13 cellular contexts compared by ENCODE assay signal in genomic region chr19:49486232-49486631, GRCh38. TPM values are rescaled to one million over a fixed set of nuclear protein-coding genes. Genes with fewer than 3 reads are reported as not detected.
A peak's percentile ranks its signal among the peaks of the same experiment; 100 is the strongest.
DNase-seq lines count a peak whose midpoint lies in the region; ATAC-seq and TF ChIP-seq lines count a peak whose summit lies in the region.
"Had no signal": no experiment of that assay in that cellular context is flagged by ENCODE, and none has a peak within 500 bp of the region (broad histone marks: within the 10 kb centered on the region; RNA-seq: fewer than 3 reads in every experiment).

No MANE protein-coding gene starts in this region.

- no peak overlapping the region for H3K4ac ChIP-seq in H9 (ENCODE audit: low read depth, low read length)

- no peak overlapping the region for H2BK5ac ChIP-seq in H9 (ENCODE audit: insufficient read length, low read length)

- peaks cover 13% of the 10 kb centered on the region for H3K23me2 ChIP-seq in H9 (ENCODE audit: insufficient read length, low read depth, low read length, poor library complexity, severe bottlenecking)

- in situ Hi-C loops in KBM-7 (cut with MboI; ENCODE audit: low pct_unique_long_range_greater_than_20kb, low sequenced_read_pairs), result no loop called here

- H2AFZ ChIP-seq in H9 (ENCODE audit: low read length), result no peak overlapping the region

- no peak overlapping the region for H4K8ac ChIP-seq in H9 (replicated peaks; ENCODE audit: insufficient read length, low read depth, low read length)

- H3K4me1 ChIP-seq in CD4-positive, CD25-positive, alpha-beta regulatory T cell (ENCODE audit: control insufficient read depth, insufficient read depth, low read length, poor library complexity, severe bottlenecking), result peaks cover 38% of the 10 kb centered on the region
- H3K4me1 ChIP-seq in H9 (ENCODE audit: insufficient read depth, low read length), result no peaks in the 10 kb centered on the region

- H3K56ac ChIP-seq in H9 (ENCODE audit: insufficient read length, low read depth, low read length), result no peak overlapping the region

- H2BK12ac ChIP-seq in H9 (ENCODE audit: insufficient read length, low read depth, low read length), result no peak overlapping the region

- no peak overlapping the region for H3K14ac ChIP-seq in H9 (ENCODE audit: insufficient read depth, low read length)

- no peaks in the 10 kb centered on the region for H4K20me1 ChIP-seq in H9 (ENCODE audit: control insufficient read depth, insufficient read depth, insufficient read length)

- ATAC-seq in CD4-positive, CD25-positive, alpha-beta regulatory T cell (ENCODE audit: low read depth in 2 of 2), result no peak
- ATAC-seq in HG02852 (IDR thresholded peaks at IDR 0.05; ENCODE audit: unreplicated experiment) (no peak), HG03280 (IDR thresholded peaks at IDR 0.05; ENCODE audit: unreplicated experiment) (no peak)

- H3K4me1 Mint-ChIP-seq in CD4-positive, CD25-positive, alpha-beta regulatory T cell, result peaks cover 0 to 58% (median 28%) of the 10 kb centered on the region in 4 donors
- H3K4me1 Mint-ChIP-seq in H9, result peaks cover 13 to 20% of the 10 kb centered on the region in 2 experiments
- H3K4me1 Mint-ChIP-seq in activated naive CD8-positive, alpha-beta T cell treated with anti-CD3 and anti-CD28 coated beads for 36 hours, result peaks cover 32% of the 10 kb centered on the region
- H3K4me1 Mint-ChIP-seq in nephron, result peaks cover 20% of the 10 kb centered on the region

- no peak for DNase-seq in CD4-positive, CD25-positive, alpha-beta regulatory T cell
- DNase-seq in H9, result peak; percentile 21
- no peak for DNase-seq in activated naive CD8-positive, alpha-beta T cell treated with anti-CD3 and anti-CD28 coated beads for 36 hours
- no peak for DNase-seq in nucleus accumbens (lab: John Stamatoyannopoulos, UW)
- DNase-seq in KBM-7, result no peak
- DNase-seq: activated CD8-positive, alpha-beta memory T cell treated with anti-CD3 and anti-CD28 coated beads for 24 hours; H7; NCI-H774 had no signal

- no peak overlapping the region for H3K4me2 ChIP-seq in H9 (ENCODE audit: insufficient read depth, insufficient read length, low read length)

- no peaks in the 10 kb centered on the region for H3K27me3 Mint-ChIP-seq in CD4-positive, CD25-positive, alpha-beta regulatory T cell
- H3K27me3 Mint-ChIP-seq in H9 (ENCODE audit: low read depth) (peaks cover 11% of the 10 kb centered on the region; the same call in 1 of the 2 replicates), nephron (ENCODE audit: low read depth) (no peaks in the 10 kb centered on the region)
- peaks cover 23% of the 10 kb centered on the region for H3K27me3 Mint-ChIP-seq in activated naive CD8-positive, alpha-beta T cell treated with anti-CD3 and anti-CD28 coated beads for 36 hours

- H3K4me3 ChIP-seq in CD4-positive, CD25-positive, alpha-beta regulatory T cell (ENCODE audit: low read depth, low read length), result no peak overlapping the region
- H3K4me3 ChIP-seq: prostate gland had no signal

- H3K36me3 Mint-ChIP-seq in CD4-positive, CD25-positive, alpha-beta regulatory T cell, result peaks cover 34% of the 10 kb centered on the region
- H3K36me3 Mint-ChIP-seq in H9 (ENCODE audit: insufficient read depth in 1 of 3, low read depth in 3 of 3) (peaks cover 38% of the 10 kb centered on the region in 3 experiments), nephron (ENCODE audit: low read depth) (peaks cover 31% of the 10 kb centered on the region)
- H3K36me3 Mint-ChIP-seq in activated naive CD8-positive, alpha-beta T cell treated with anti-CD3 and anti-CD28 coated beads for 36 hours, result peaks cover 52% of the 10 kb centered on the region

- H3K9ac ChIP-seq in H9 (ENCODE audit: extremely low read depth, insufficient read length, low read length), result no peak overlapping the region

- H4K5ac ChIP-seq in H9 (ENCODE audit: insufficient read length, low read depth, low read length), result no peak overlapping the region

- no peak overlapping the region for H2BK120ac ChIP-seq in H9 (ENCODE audit: low read depth, low read length, poor library complexity, severe bottlenecking)

- peaks cover 61% of the 10 kb centered on the region for H3K36me3 ChIP-seq in CD4-positive, CD25-positive, alpha-beta regulatory T cell (ENCODE audit: control insufficient read depth, insufficient read depth, low read length)

- no peak overlapping the region for H3T11ph ChIP-seq in H9 (ENCODE audit: low read length)

- H3K27ac Mint-ChIP-seq in CD4-positive, CD25-positive, alpha-beta regulatory T cell, result peak overlapping the region; percentile 57 to 98 (median 80)
- H3K27ac Mint-ChIP-seq in H9, result peak overlapping the region; percentile 51 to 61 (median 59); a peak in 4 of 7 replicates
- peak overlapping the region; percentile 83 for H3K27ac Mint-ChIP-seq in activated naive CD8-positive, alpha-beta T cell treated with anti-CD3 and anti-CD28 coated beads for 36 hours
- peak overlapping the region; percentile 51 to 78 (median 56) for H3K27ac Mint-ChIP-seq in nephron

- no peaks in the 10 kb centered on the region for H3K79me1 ChIP-seq in H9 (ENCODE audit: insufficient read depth, low read depth, low read length, poor library complexity, severe bottlenecking)

- H3K4me3 Mint-ChIP-seq in CD4-positive, CD25-positive, alpha-beta regulatory T cell, result peak overlapping the region in 1 of 4 donors; percentile 93
- H3K4me3 Mint-ChIP-seq in H9 (no peak overlapping the region), nephron (peak overlapping the region in 2 of 3 experiments; percentile 41 to 56)
- peak overlapping the region; percentile 43 for H3K4me3 Mint-ChIP-seq in activated naive CD8-positive, alpha-beta T cell treated with anti-CD3 and anti-CD28 coated beads for 36 hours

- no peak overlapping the region for H4K91ac ChIP-seq in H9 (ENCODE audit: insufficient read length, low read depth, low read length)

- H3K9me3 Mint-ChIP-seq in CD4-positive, CD25-positive, alpha-beta regulatory T cell, result peaks cover 0 to 1% (median 0%) of the 10 kb centered on the region in 7 donors
- H3K9me3 Mint-ChIP-seq in H9 (peaks cover 12 to 14% of the 10 kb centered on the region in 2 experiments; a peak in 4 of 5 replicates), nephron (no peaks in the 10 kb centered on the region)
- peaks cover 2% of the 10 kb centered on the region for H3K9me3 Mint-ChIP-seq in activated naive CD8-positive, alpha-beta T cell treated with anti-CD3 and anti-CD28 coated beads for 36 hours

- H3K9me3 ChIP-seq in CD4-positive, CD25-positive, alpha-beta regulatory T cell (ENCODE audit: control insufficient read depth in 2 of 2, low read length in 2 of 2), result no peaks in the 10 kb centered on the region
- H3K9me3 ChIP-seq in H9 (ENCODE audit: control insufficient read depth, low read depth, low read length), result no peaks in the 10 kb centered on the region
- H3K9me3 ChIP-seq: prostate gland, suprapubic skin had no signal

- H3K23ac ChIP-seq in H9 (ENCODE audit: insufficient read length, low read depth, low read length), result no peak overlapping the region

- no peaks in the 10 kb centered on the region for H3K27me3 ChIP-seq in CD4-positive, CD25-positive, alpha-beta regulatory T cell (ENCODE audit: control insufficient read depth, insufficient read depth, low read length)
- no peaks in the 10 kb centered on the region for H3K27me3 ChIP-seq in H9 (ENCODE audit: insufficient read depth, low read length)
- H3K27me3 ChIP-seq: suprapubic skin had no signal

- H3K79me2 ChIP-seq in H9 (ENCODE audit: insufficient read depth, low read length), result peaks cover 18% of the 10 kb centered on the region

- TF ChIP-seq CTCF in H9 (conservative IDR thresholded peaks at IDR 0.05), result no peak
- TF ChIP-seq CTCF in nephron (IDR thresholded peaks at IDR 0.05; ENCODE audit: unreplicated experiment in 3 of 3), result no peak

- H3K27ac ChIP-seq in CD4-positive, CD25-positive, alpha-beta regulatory T cell (ENCODE audit: insufficient read depth, low read length, poor library complexity, severe bottlenecking), result no peak overlapping the region
- H3K27ac ChIP-seq in H9 (ENCODE audit: insufficient read length, low read depth, low read length), result no peak overlapping the region

- WGBS in H9 (ENCODE audit: extremely low coverage, insufficient read length, low lambda C conversion rate), result no CpG with 5 or more reads among the region's 7 CpGs

- H3K18ac ChIP-seq in H9 (ENCODE audit: insufficient read length, low read depth, low read length), result no peak overlapping the region

- H2AK5ac ChIP-seq in H9 (ENCODE audit: insufficient read length, low read length), result no peak overlapping the region

- no peak overlapping the region for H2BK20ac ChIP-seq in H9 (ENCODE audit: low read depth, low read length, poor library complexity, severe bottlenecking)

- no peak overlapping the region for H2BK15ac ChIP-seq in H9 (ENCODE audit: low read depth, low read length)

RNA-seq across cellular contexts. Expression of gene RPL13A, which starts 1.2 kb away (rescaled TPM):
- 3,622 TPM for total RNA-seq in CD4-positive, CD25-positive, alpha-beta regulatory T cell
- 1,000 to 10,000 TPM; 1,768 to 2,996 (median 2,546) TPM for polyA plus RNA-seq in CD4-positive, CD25-positive, alpha-beta regulatory T cell
- total RNA-seq in H9 (2021), result 3,286 and 3,356 TPM in 2 replicates
- total RNA-seq in activated naive CD8-positive, alpha-beta T cell treated with anti-CD3 and anti-CD28 coated beads for 36 hours, result 1,000 to 10,000 TPM; 3,663 to 3,691 TPM

RNA-seq across cellular contexts. Expression of gene RPS11, which starts 10.0 kb away (rescaled TPM):
- total RNA-seq in CD4-positive, CD25-positive, alpha-beta regulatory T cell, result 2,000 TPM
- polyA plus RNA-seq in CD4-positive, CD25-positive, alpha-beta regulatory T cell, result 1,000 to 10,000 TPM; 1,810 to 2,513 (median 2,330) TPM
- total RNA-seq in H9 (2021), result 2,503 and 2,512 TPM in 2 replicates
- total RNA-seq in activated naive CD8-positive, alpha-beta T cell treated with anti-CD3 and anti-CD28 coated beads for 36 hours, result 1,000 to 10,000 TPM; 2,825 to 2,867 TPM

RNA-seq across cellular contexts. Expression of gene FLT3LG, which starts 12.2 kb away (rescaled TPM):
- 250 TPM for total RNA-seq in CD4-positive, CD25-positive, alpha-beta regulatory T cell
- 100 to 1,000 TPM; 103 to 154 (median 112) TPM for polyA plus RNA-seq in CD4-positive, CD25-positive, alpha-beta regulatory T cell
- 2.1 and 2.6 TPM in 2 replicates for total RNA-seq in H9 (2021)
- 10 to 100 TPM; 61.0 to 63.5 TPM for total RNA-seq in activated naive CD8-positive, alpha-beta T cell treated with anti-CD3 and anti-CD28 coated beads for 36 hours

RNA-seq across cellular contexts. Expression of gene FCGRT, which starts 26.2 kb away (rescaled TPM):
- 23.3 TPM for total RNA-seq in CD4-positive, CD25-positive, alpha-beta regulatory T cell
- 10 to 100 TPM; 43.0 to 63.0 (median 49.8) TPM for polyA plus RNA-seq in CD4-positive, CD25-positive, alpha-beta regulatory T cell
- total RNA-seq in H9 (2021), result 41.1 and 45.4 TPM in 2 replicates
- total RNA-seq in activated naive CD8-positive, alpha-beta T cell treated with anti-CD3 and anti-CD28 coated beads for 36 hours, result 10 to 100 TPM; 11.5 to 12.2 TPM

RNA-seq across cellular contexts. Expression of gene ALDH16A1, which starts 33.2 kb away (rescaled TPM):
- 41.0 TPM for total RNA-seq in CD4-positive, CD25-positive, alpha-beta regulatory T cell
- 10 to 100 TPM; 32.7 to 47.1 (median 42.3) TPM for polyA plus RNA-seq in CD4-positive, CD25-positive, alpha-beta regulatory T cell
- total RNA-seq in H9 (2021), result 51.7 and 54.4 TPM in 2 replicates
- total RNA-seq in activated naive CD8-positive, alpha-beta T cell treated with anti-CD3 and anti-CD28 coated beads for 36 hours, result 10 to 100 TPM; 34.4 to 42.0 TPM

Comparison
In these comparisons a context has a peak if more than half of its experiments do, and no peak if none do; other contexts are left out.
1. H3K4me3 Mint-ChIP-seq: peak in activated naive CD8-positive, alpha-beta T cell treated with anti-CD3 and anti-CD28 coated beads for 36 hours (single experiment) and nephron (2 of 3); none in H9 (0 of 2).
2. RNA of gene FLT3LG, which starts 12.2 kb away (total RNA-seq): 250 TPM in CD4-positive, CD25-positive, alpha-beta regulatory T cell (single experiment) and 61.0 to 63.5 TPM in activated naive CD8-positive, alpha-beta T cell treated with anti-CD3 and anti-CD28 coated beads for 36 hours; 2.1 to 2.6 TPM in H9; every median in the first group is over 10 times any median in the second.
3. Peak in every context shown above with its lines, with median percentiles within 50 percentile points of each other: H3K27ac Mint-ChIP-seq.